ENCODE assay signal across 20 cellular contexts in the genomic region with DNA sequence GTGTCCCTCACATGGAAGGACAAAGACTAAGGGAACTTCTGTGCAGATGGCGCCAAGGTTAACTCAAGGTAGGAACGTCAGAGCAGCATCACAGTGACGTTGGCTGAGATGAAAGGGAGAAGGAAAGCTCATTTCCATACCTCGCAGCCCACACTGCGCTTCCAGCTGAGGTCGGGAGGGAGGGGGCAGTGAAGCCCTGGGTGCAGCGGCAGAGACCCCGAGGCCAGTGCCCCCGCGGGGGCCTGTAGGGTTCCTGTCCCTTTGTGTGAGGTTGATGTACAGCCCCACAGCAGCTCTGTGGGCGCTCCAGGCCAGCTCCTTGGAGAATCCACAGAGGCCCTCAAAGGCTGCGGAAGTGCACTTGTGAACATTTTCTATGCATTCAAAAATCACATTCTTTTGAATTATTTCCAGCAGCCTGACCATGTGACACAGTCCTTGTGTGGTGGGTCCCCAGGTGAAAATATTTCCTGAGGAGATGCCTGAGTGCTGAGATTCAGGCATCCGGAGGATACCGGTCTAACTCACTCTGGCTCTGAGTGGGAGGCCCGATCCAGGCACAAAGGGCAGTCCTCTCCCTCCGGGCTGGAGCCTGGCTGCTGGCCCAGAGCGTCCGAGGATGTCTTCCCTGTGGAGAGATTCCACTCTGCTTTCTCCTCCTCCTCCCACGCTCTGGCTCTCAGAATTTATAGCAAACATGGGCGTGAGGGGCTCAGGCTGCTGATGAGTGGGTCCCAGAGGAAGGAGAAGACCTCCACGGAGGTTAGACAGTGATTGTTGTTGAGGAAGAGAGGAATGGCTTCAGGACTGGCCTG.
DNase-seq lines count a peak whose midpoint lies in the region; ATAC-seq and TF ChIP-seq lines count a peak whose summit lies in the region.
"Had no signal": no experiment of that assay in that cellular context is flagged by ENCODE, and none has a peak within 500 bp of the region (broad histone marks: within the 10 kb centered on the region; RNA-seq: fewer than 3 reads in every experiment).

No MANE protein-coding gene starts in this region.

- no peaks in the 10 kb centered on the region for H3K4me1 Mint-ChIP-seq in activated naive CD8-positive, alpha-beta T cell treated with anti-CD3 and anti-CD28 coated beads, Interleukin-2, amount 50 U/mL, for 24 hours
- H3K4me1 Mint-ChIP-seq: activated CD8-positive, alpha-beta memory T cell treated with anti-CD3 and anti-CD28 coated beads, Interleukin-2, amount 10 ng/mL, durations not matched to agents 7 days and 5 days; activated naive CD8-positive, alpha-beta T cell treated with anti-CD3 and anti-CD28 coated beads for 36 hours had no signal

- 70 to 74% methylated on average over 21 of the region's 21 CpGs for WGBS in sigmoid colon, 2 donors

- no peak overlapping the region for H3K27ac Mint-ChIP-seq in activated naive CD8-positive, alpha-beta T cell treated with anti-CD3 and anti-CD28 coated beads, Interleukin-2, amount 50 U/mL, for 24 hours
- H3K27ac Mint-ChIP-seq: activated CD8-positive, alpha-beta memory T cell treated with anti-CD3 and anti-CD28 coated beads, Interleukin-2, amount 10 ng/mL, durations not matched to agents 7 days and 5 days; activated naive CD8-positive, alpha-beta T cell treated with anti-CD3 and anti-CD28 coated beads for 36 hours; activated T-helper 17 cell treated with anti-CD3 and anti-CD28 coated beads, Interleukin-2, amount 50 U/mL, for 72 hours had no signal

- H3K27ac ChIP-seq in sigmoid colon (peak overlapping the region; percentile 74 to 87 (median 80)), vagina (peak overlapping the region; percentile 67)
- H3K27ac ChIP-seq: 22Rv1, brain microvascular endothelial cell had no signal

- no peak overlapping the region for H3K4me3 ChIP-seq in mucosa of descending colon
- H3K4me3 ChIP-seq in sigmoid colon = peak overlapping the region in 1 of 4 donors; percentile 32
- peak overlapping the region in 1 of 2 donors; percentile 10 for H3K4me3 ChIP-seq in vagina
- H3K4me3 ChIP-seq: tibial nerve had no signal

- H3K4me1 ChIP-seq in mucosa of descending colon (ENCODE audit: low read depth) (no peaks in the 10 kb centered on the region), sigmoid colon (peaks cover 0 to 36% (median 27%) of the 10 kb centered on the region in 4 donors), vagina (peaks cover 7% of the 10 kb centered on the region)

- H3K36me3 Mint-ChIP-seq in activated naive CD8-positive, alpha-beta T cell treated with anti-CD3 and anti-CD28 coated beads, Interleukin-2, amount 50 U/mL, for 24 hours (ENCODE audit: low read depth) = no peaks in the 10 kb centered on the region
- H3K36me3 Mint-ChIP-seq: activated CD8-positive, alpha-beta memory T cell treated with anti-CD3 and anti-CD28 coated beads, Interleukin-2, amount 10 ng/mL, durations not matched to agents 7 days and 5 days; activated naive CD8-positive, alpha-beta T cell treated with anti-CD3 and anti-CD28 coated beads for 36 hours had no signal

- DNase-seq in NCI-H2227 (lab: John Stamatoyannopoulos, UW; ENCODE audit: unreplicated experiment) = peak; percentile 16
- DNase-seq in NCI-H2227 treated with DMSO at 0.1 percent for 48 hours (lab: John Stamatoyannopoulos, UW) = no peak
- no peak for DNase-seq in mucosa of descending colon
- DNase-seq in sigmoid colon = peak; percentile 72
- peak in 1 of 2 donors; percentile 75 for DNase-seq in vagina (ENCODE audit: extremely low spot score in 2 of 2)
- no peak for DNase-seq in Ammon's horn (ENCODE audit: low spot score)
- DNase-seq in activated naive CD8-positive, alpha-beta T cell treated with anti-CD3 and anti-CD28 coated beads, Interleukin-2, amount 50 U/mL, for 24 hours = no peak
- no peak for DNase-seq in stimulated activated CD4-positive, alpha-beta T cell treated with anti-CD3 and anti-CD28 coated beads, Interleukin-12 subunit alpha, Interleukin-12 subunit beta, amount 100 ng/mL, for 4 hours
- DNase-seq: activated CD4-positive, alpha-beta T cell treated with anti-CD3 and anti-CD28 coated beads for 4 hours; activated CD8-positive, alpha-beta memory T cell treated with anti-CD3 and anti-CD28 coated beads, Interleukin-2, amount 10 ng/mL, durations not matched to agents 7 days and 5 days; activated naive CD8-positive, alpha-beta T cell treated with anti-CD3 and anti-CD28 coated beads for 36 hours; AML-193; brain microvascular endothelial cell; DND-41; NCI-H187; nucleus accumbens; RPMI8226 had no signal

- no peak for TF ChIP-seq CTCF in mucosa of descending colon (IDR thresholded peaks at IDR 0.05)
- TF ChIP-seq CTCF in sigmoid colon (IDR thresholded peaks at IDR 0.05) = no peak
- no peak for TF ChIP-seq CTCF in vagina (IDR thresholded peaks at IDR 0.05)

- H3K27me3 Mint-ChIP-seq in activated naive CD8-positive, alpha-beta T cell treated with anti-CD3 and anti-CD28 coated beads, Interleukin-2, amount 50 U/mL, for 24 hours = no peaks in the 10 kb centered on the region
- H3K27me3 Mint-ChIP-seq: activated CD8-positive, alpha-beta memory T cell treated with anti-CD3 and anti-CD28 coated beads, Interleukin-2, amount 10 ng/mL, durations not matched to agents 7 days and 5 days had no signal

- H3K36me3 ChIP-seq in mucosa of descending colon (ENCODE audit: low read depth) = no peaks in the 10 kb centered on the region
- no peaks in the 10 kb centered on the region for H3K36me3 ChIP-seq in sigmoid colon
- H3K36me3 ChIP-seq in vagina = no peaks in the 10 kb centered on the region
- H3K36me3 ChIP-seq: brain microvascular endothelial cell, tibial nerve had no signal

- intact Hi-C loops in mucosa of descending colon (cut with DNase I, micrococcal nuclease) (no loop called here), sigmoid colon (cut with DNase I) (loop anchor here (5.0 kb wide), 1 partner anchor 71 kb away; no protein-coding TSS in a partner anchor), vagina (cut with DNase I) (no loop called here)

- H3K9me3 Mint-ChIP-seq in activated naive CD8-positive, alpha-beta T cell treated with anti-CD3 and anti-CD28 coated beads, Interleukin-2, amount 50 U/mL, for 24 hours = no peaks in the 10 kb centered on the region
- H3K9me3 Mint-ChIP-seq: activated naive CD8-positive, alpha-beta T cell treated with anti-CD3 and anti-CD28 coated beads for 36 hours; activated T-helper 17 cell treated with anti-CD3 and anti-CD28 coated beads, Interleukin-2, amount 50 U/mL, for 72 hours had no signal

- no peaks in the 10 kb centered on the region for H3K9me3 ChIP-seq in mucosa of descending colon
- no peaks in the 10 kb centered on the region for H3K9me3 ChIP-seq in sigmoid colon
- H3K9me3 ChIP-seq in vagina = no peaks in the 10 kb centered on the region
- H3K9me3 ChIP-seq: tibial nerve had no signal

- H3K27me3 ChIP-seq in sigmoid colon (no peaks in the 10 kb centered on the region), vagina (no peaks in the 10 kb centered on the region)
- H3K27me3 ChIP-seq: brain microvascular endothelial cell, tibial nerve had no signal

- no peak for TF ChIP-seq POLR2A in sigmoid colon (IDR thresholded peaks at IDR 0.05)
- no peak for TF ChIP-seq POLR2A in vagina (IDR thresholded peaks at IDR 0.05)

- no peak overlapping the region for H3K4me3 Mint-ChIP-seq in activated naive CD8-positive, alpha-beta T cell treated with anti-CD3 and anti-CD28 coated beads, Interleukin-2, amount 50 U/mL, for 24 hours
- H3K4me3 Mint-ChIP-seq: activated CD8-positive, alpha-beta memory T cell treated with anti-CD3 and anti-CD28 coated beads, Interleukin-2, amount 10 ng/mL, durations not matched to agents 7 days and 5 days; activated naive CD8-positive, alpha-beta T cell treated with anti-CD3 and anti-CD28 coated beads for 36 hours; activated T-helper 17 cell treated with anti-CD3 and anti-CD28 coated beads, Interleukin-2, amount 50 U/mL, for 72 hours had no signal

- TF ChIP-seq EP300 in sigmoid colon (IDR thresholded peaks at IDR 0.05) = peak in 1 of 4 donors; percentile 35

- peak; percentile 16 for ATAC-seq in mucosa of descending colon
- no peak for ATAC-seq in activated naive CD8-positive, alpha-beta T cell treated with anti-CD3 and anti-CD28 coated beads, Interleukin-2, amount 50 U/mL, for 24 hours
- ATAC-seq: activated CD8-positive, alpha-beta memory T cell treated with anti-CD3 and anti-CD28 coated beads, Interleukin-2, amount 10 ng/mL, durations not matched to agents 7 days and 5 days; activated T-helper 17 cell treated with anti-CD3 and anti-CD28 coated beads, Interleukin-2, amount 50 U/mL, for 72 hours had no signal

Comparison
In these comparisons a context has a peak if more than half of its experiments do, and no peak if none do; other contexts are left out.
1. DNase-seq: peak in NCI-H2227 (single experiment) and sigmoid colon (single experiment); none in NCI-H2227 treated with DMSO at 0.1 percent for 48 hours (single experiment), mucosa of descending colon (0 of 3), Ammon's horn (single experiment), activated naive CD8-positive, alpha-beta T cell treated with anti-CD3 and anti-CD28 coated beads, Interleukin-2, amount 50 U/mL, for 24 hours (single experiment) and stimulated activated CD4-positive, alpha-beta T cell treated with anti-CD3 and anti-CD28 coated beads, Interleukin-12 subunit alpha, Interleukin-12 subunit beta, amount 100 ng/mL, for 4 hours (single experiment).